8 cellular contexts compared by ENCODE assay signal in genomic region chr15:55588818-55589122, GRCh38. TPM values are rescaled to one million over a fixed set of nuclear protein-coding genes. Genes with fewer than 3 reads are reported as not detected.
DNase-seq lines count a peak whose midpoint lies in the region; ATAC-seq and TF ChIP-seq lines count a peak whose summit lies in the region.

No MANE protein-coding gene starts in this region.

- CTCF ChIA-PET in CD8-positive, alpha-beta T cell (lab: Charles Lee) = no interaction called here

- no peak overlapping the region for H3K4me3 ChIP-seq in CD8-positive, alpha-beta T cell (ENCODE audit: low read depth, low read length)
- H3K4me3 ChIP-seq in SK-N-MC = peak overlapping the region; percentile 81
- peak overlapping the region; percentile 65 for H3K4me3 ChIP-seq in fibroblast of the aortic adventitia (ENCODE audit: low read depth, low read length)
- peak overlapping the region; percentile 68 to 72 for H3K4me3 ChIP-seq in prostate gland

- H3K9me3 ChIP-seq in CD8-positive, alpha-beta T cell (ENCODE audit: low read length) = no peaks in the 10 kb centered on the region
- H3K9me3 ChIP-seq in SK-N-MC (ENCODE audit: low read depth, low read length) (no peaks in the 10 kb centered on the region), prostate gland (no peaks in the 10 kb centered on the region)

- H3K4me3 Mint-ChIP-seq in CD8-positive, alpha-beta T cell = peak overlapping the region; percentile 74

- H3K27me3 Mint-ChIP-seq in CD8-positive, alpha-beta T cell (ENCODE audit: low read depth) = peaks cover 39% of the 10 kb centered on the region

- no peak for DNase-seq in CD8-positive, alpha-beta T cell
- DNase-seq in SK-N-MC (ENCODE audit: low read depth, low spot score) = no peak
- DNase-seq in fibroblast of the aortic adventitia (ENCODE audit: low read depth) = no peak
- DNase-seq in prostate gland (ENCODE audit: low spot score) = no peak
- no peak for DNase-seq in DMS 273 treated with DMSO at 0.1 percent for 48 hours (lab: John Stamatoyannopoulos, UW)
- DNase-seq in activated CD4-positive, alpha-beta T cell treated with anti-CD3 and anti-CD28 coated beads for 1 hour = no peak

- intact Hi-C loops in CD8-positive, alpha-beta T cell (cut with DNase I, micrococcal nuclease) = no loop called here
- intact Hi-C loops in prostate gland (cut with DNase I) = loop anchor here (10.0 kb wide), 1 partner anchor 184 kb away; the partner anchor contains the start of genes CCPG1 and PIERCE2

- H3K9me3 Mint-ChIP-seq in CD8-positive, alpha-beta T cell = no peaks in the 10 kb centered on the region

- no peaks in the 10 kb centered on the region for H3K36me3 ChIP-seq in CD8-positive, alpha-beta T cell (ENCODE audit: insufficient read depth, low read length)
- H3K36me3 ChIP-seq in SK-N-MC (ENCODE audit: insufficient read depth, low read length) (no peaks in the 10 kb centered on the region), prostate gland (no peaks in the 10 kb centered on the region)

- H3K27ac ChIP-seq in CD8-positive, alpha-beta T cell (ENCODE audit: low read depth, low read length) = no peak overlapping the region
- no peak overlapping the region for H3K27ac ChIP-seq in SK-N-MC
- H3K27ac ChIP-seq in prostate gland = peak overlapping the region; percentile 88 to 90

- no peaks in the 10 kb centered on the region for H3K36me3 Mint-ChIP-seq in CD8-positive, alpha-beta T cell

- POLR2A ChIA-PET in CD8-positive, alpha-beta T cell (lab: Charles Lee) = no interaction called here

- H3K4me1 Mint-ChIP-seq in CD8-positive, alpha-beta T cell (ENCODE audit: low read depth) = no peaks in the 10 kb centered on the region

- no peak for TF ChIP-seq POLR2A in prostate gland (IDR thresholded peaks at IDR 0.05)

- no peak for ATAC-seq in CD8-positive, alpha-beta T cell
- ATAC-seq in GM21737 (IDR thresholded peaks at IDR 0.05; ENCODE audit: unreplicated experiment) (no peak), HG03175 (IDR thresholded peaks at IDR 0.05; ENCODE audit: unreplicated experiment) (no peak)

- no peak overlapping the region for H3K27ac Mint-ChIP-seq in CD8-positive, alpha-beta T cell

- peak overlapping the region; percentile 79 for H3K9ac ChIP-seq in SK-N-MC (ENCODE audit: insufficient read length)

- TF ChIP-seq CTCF in CD8-positive, alpha-beta T cell (IDR thresholded peaks at IDR 0.05) = no peak
- no peak for TF ChIP-seq CTCF in fibroblast of the aortic adventitia (IDR thresholded peaks at IDR 0.05; ENCODE audit: insufficient read depth, low read length)
- TF ChIP-seq CTCF in prostate gland (IDR thresholded peaks at IDR 0.05) = no peak

- no peaks in the 10 kb centered on the region for H3K4me1 ChIP-seq in CD8-positive, alpha-beta T cell (ENCODE audit: insufficient read depth, low read length)
- H3K4me1 ChIP-seq in prostate gland (replicated peaks) = no peaks in the 10 kb centered on the region

- WGBS in prostate gland = 3% methylated on average over 19 of the region's 19 CpGs

- H3K27me3 ChIP-seq in CD8-positive, alpha-beta T cell (ENCODE audit: insufficient read depth, low read length) = peaks cover under 1% of the 10 kb centered on the region
- H3K27me3 ChIP-seq in prostate gland (replicated peaks; ENCODE audit: insufficient read depth) = no peaks in the 10 kb centered on the region

RNA-seq across cellular contexts. Expression of gene PYGO1, which starts 0.6 kb away (rescaled TPM):
- not detected for total RNA-seq in CD8-positive, alpha-beta T cell
- total RNA-seq in fibroblast of the aortic adventitia (ENCODE audit: low replicate concordance) (7.3 and 21.2 TPM in 2 replicates), prostate gland (10 to 100 TPM in 1 of 2 donors, 1 to 10 TPM in 1; 7.2 to 12.3 TPM)

Comparison
In these comparisons a context has a peak if more than half of its experiments do, and no peak if none do; other contexts are left out.
1. H3K27ac ChIP-seq: peak in prostate gland (2 of 2); none in CD8-positive, alpha-beta T cell (single experiment) and SK-N-MC (single experiment).